In genomic region chr1:228514421-228514820, GRCh38 we compare ENCODE assay signal across 1 cellular context.
TF ChIP-seq lines count a peak whose summit lies in the region.

No MANE protein-coding gene starts in this region.

TF ChIP-seq in K562, 482 proteins besides CTCF, POLR2A, EP300 and RAD21 (continues in another document):
- TF ChIP-seq TAL1 (IDR thresholded peaks at IDR 0.05) (peak; percentile 62), RNF2 (IDR thresholded peaks at IDR 0.05) (no peak), BRD4 (IDR thresholded peaks at IDR 0.05) (no peak), CREB1 (IDR thresholded peaks at IDR 0.05) (no peak), CREB1 (CRISPR knock-in tag; IDR thresholded peaks at IDR 0.05) (no peak), ZNF592 (IDR thresholded peaks at IDR 0.05) (no peak), TCF3 (CRISPR knock-in tag; IDR thresholded peaks at IDR 0.05) (peak; percentile 84), STAT5B (CRISPR knock-in tag; IDR thresholded peaks at IDR 0.05) (no peak), OTX1 (CRISPR knock-in tag; IDR thresholded peaks at IDR 0.05) (no peak), IFI16 (CRISPR knock-in tag; IDR thresholded peaks at IDR 0.05) (no peak), ZNF395 (CRISPR knock-in tag; IDR thresholded peaks at IDR 0.05) (no peak), TBL1XR1 (IDR thresholded peaks at IDR 0.05; ENCODE audit: low read length in 2 of 2) (no peak), MCM3 (IDR thresholded peaks at IDR 0.05) (no peak), TEAD4 (IDR thresholded peaks at IDR 0.05; ENCODE audit: low read length) (peak; percentile 69), TEAD4 (CRISPR knock-in tag; IDR thresholded peaks at IDR 0.05; ENCODE audit: borderline replicate concordance) (no peak), NBN (IDR thresholded peaks at IDR 0.05; ENCODE audit: low read depth) (peak; percentile 33; the same call in 1 of the 2 replicates), RFX1 (IDR thresholded peaks at IDR 0.05) (no peak), HNRNPUL1 (IDR thresholded peaks at IDR 0.05; ENCODE audit: low read length) (no peak), PTRF (tag; IDR thresholded peaks at IDR 0.05) (no peak), HMBOX1 (IDR thresholded peaks at IDR 0.05) (0 out of 2 replicates have a peak, but pooled peaks have one; percentile 33), NR3C1 (CRISPR knock-in tag; IDR thresholded peaks at IDR 0.05) (no peak), MCM7 (IDR thresholded peaks at IDR 0.05) (no peak), DLX4 (CRISPR knock-in tag; IDR thresholded peaks at IDR 0.05) (no peak), ARID4B (CRISPR knock-in tag; IDR thresholded peaks at IDR 0.05) (no peak), ZNF217 (CRISPR knock-in tag; IDR thresholded peaks at IDR 0.05) (no peak), MTF1 (CRISPR knock-in tag; IDR thresholded peaks at IDR 0.05; ENCODE audit: borderline replicate concordance) (no peak), TRIM24 (IDR thresholded peaks at IDR 0.05) (peak; percentile 9 to 63; a peak in 1 of 4 replicates), NCOA1 (IDR thresholded peaks at IDR 0.05; ENCODE audit: low read depth) (no peak), FOS (IDR thresholded peaks at IDR 0.05; ENCODE audit: extremely low read depth, insufficient read length) (no peak), L3MBTL2 (IDR thresholded peaks at IDR 0.05) (0 out of 2 replicates have a peak, but pooled peaks have one; percentile 18), JUND (IDR thresholded peaks at IDR 0.05; ENCODE audit: borderline replicate concordance, low read depth, low read length) (peak; percentile 15; the same call in 1 of the 2 replicates), JUND (tag; IDR thresholded peaks at IDR 0.05; ENCODE audit: borderline replicate concordance, low read depth, low read length) (no peak), MAFF (IDR thresholded peaks at IDR 0.05; ENCODE audit: low read length) (no peak), REST (CRISPR knock-in tag; IDR thresholded peaks at IDR 0.05; ENCODE audit: low read depth) (no peak), CBFA2T2 (conservative IDR thresholded peaks at IDR 0.05) (peak; percentile 77), ZNF764 (CRISPR knock-in tag; IDR thresholded peaks at IDR 0.05; ENCODE audit: low read depth) (no peak), PTBP1 (IDR thresholded peaks at IDR 0.05; ENCODE audit: low read depth, low read length) (no peak), CXXC5 (CRISPR knock-in tag; IDR thresholded peaks at IDR 0.05) (peak; percentile 42), BHLHE40 (IDR thresholded peaks at IDR 0.05; ENCODE audit: low read length) (peak; percentile 69), SREBF2 (CRISPR knock-in tag; IDR thresholded peaks at IDR 0.05) (no peak), ESRRA (IDR thresholded peaks at IDR 0.05; ENCODE audit: borderline replicate concordance, low read depth) (peak; percentile 31; the same call in 1 of the 2 replicates), CTBP1 (IDR thresholded peaks at IDR 0.05; ENCODE audit: borderline replicate concordance) (peak; percentile 92), POLR3G (IDR thresholded peaks at IDR 0.05; ENCODE audit: extremely low read depth, insufficient read length, insufficient replicate concordance) (no peak), RREB1 (CRISPR knock-in tag; IDR thresholded peaks at IDR 0.05) (no peak)
